9 cellular contexts compared by ENCODE assay signal in genomic region chr11:64060263-64060860, GRCh38. TPM values are rescaled to one million over a fixed set of nuclear protein-coding genes. Genes with fewer than 3 reads are reported as not detected.
DNase-seq lines count a peak whose midpoint lies in the region; ATAC-seq, FAIRE-seq and TF ChIP-seq lines count a peak whose summit lies in the region.
"Had no signal": no experiment of that assay in that cellular context is flagged by ENCODE, and none has a peak within 500 bp of the region (broad histone marks: within the 10 kb centered on the region; RNA-seq: fewer than 3 reads in every experiment).

No MANE protein-coding gene starts in this region.

- intact Hi-C loops in right lobe of liver (cut with DNase I): no loop called here

- H3K36me3 ChIP-seq in right lobe of liver: no peaks in the 10 kb centered on the region

- WGBS in right lobe of liver (ENCODE audit: insufficient coverage, low coverage, low lambda C conversion rate, missing lambda C conversion rate): 46% methylated on average over 8 of the region's 35 CpGs

- no peak for FAIRE-seq in D721Med (lab: Jason Lieb, UNC)
- FAIRE-seq: islet of Langerhans had no signal

- no peak overlapping the region for H3K27ac ChIP-seq in right lobe of liver

- no peak for DNase-seq in GM12865 (ENCODE audit: low read depth)
- DNase-seq in foreskin fibroblast: no peak
- DNase-seq in skeletal muscle cell (ENCODE audit: low read depth): no peak
- no peak for DNase-seq in D721Med (ENCODE audit: insufficient read length, low spot score)
- DNase-seq in SW 1271 (lab: John Stamatoyannopoulos, UW): no peak
- DNase-seq in right lobe of liver: no peak

- H3K27me3 ChIP-seq in right lobe of liver: no peaks in the 10 kb centered on the region

- TF ChIP-seq CTCF in GM12865 (IDR thresholded peaks at IDR 0.05; ENCODE audit: insufficient read depth, low read depth, low read length, missing control alignments) (no peak), WI38 (IDR thresholded peaks at IDR 0.05; ENCODE audit: low read depth, low read length) (no peak), foreskin fibroblast (IDR thresholded peaks at IDR 0.05; ENCODE audit: low read depth, low read length) (no peak), D721Med (IDR thresholded peaks at IDR 0.05; ENCODE audit: insufficient read depth, missing control alignments) (no peak), right lobe of liver (IDR thresholded peaks at IDR 0.05) (no peak)

- H3K4me1 ChIP-seq in right lobe of liver: peaks cover 0 to 6% (median 0%) of the 10 kb centered on the region in 4 donors

- no peak for TF ChIP-seq POLR2A in right lobe of liver (IDR thresholded peaks at IDR 0.05)

- H3K9me3 ChIP-seq in right lobe of liver: no peaks in the 10 kb centered on the region

- ATAC-seq in GM21367 (IDR thresholded peaks at IDR 0.05; ENCODE audit: unreplicated experiment): no peak
- ATAC-seq in right lobe of liver: no peak

- H3K4me3 ChIP-seq in GM12865 (ENCODE audit: low read depth, low read length) (peak overlapping the region; percentile 22), WI38 (ENCODE audit: low read depth, low read length) (peak overlapping the region; percentile 45), foreskin fibroblast (ENCODE audit: low read depth in 1 of 2, low read length in 2 of 2) (peak overlapping the region; percentile 39 to 47), skeletal muscle cell (ENCODE audit: low read depth, low read length) (peak overlapping the region; percentile 44), right lobe of liver (peak overlapping the region in 1 of 3 donors; percentile 26)

RNA-seq across cellular contexts. Expression of gene FLRT1, which starts 24.6 kb away (rescaled TPM):
- total RNA-seq in right lobe of liver: under 1 TPM in 1 of 6 experiments, not detected in 5; 0.12 TPM
